In the genomic region with DNA sequence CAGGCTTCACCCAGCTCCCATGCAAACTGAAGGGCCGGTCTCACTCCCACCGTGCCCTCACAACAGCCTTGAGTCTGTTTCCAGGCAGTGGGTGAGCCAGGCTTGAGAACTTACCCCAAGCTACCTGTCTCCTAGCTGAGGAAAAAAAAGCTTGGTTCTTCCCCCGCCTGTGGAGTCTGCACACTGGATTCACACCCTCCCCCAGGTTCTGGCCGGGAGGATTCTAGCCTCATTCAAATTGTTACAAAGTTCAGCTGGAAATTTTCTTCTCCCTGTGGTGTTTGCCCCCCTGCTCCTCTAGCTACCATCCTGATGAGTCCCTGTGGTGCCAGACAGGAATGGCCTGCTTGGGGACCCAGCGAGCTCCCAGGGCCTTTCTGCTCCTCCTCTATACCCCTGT, we compare ENCODE assay signal across 8 cellular contexts.
"Had no signal": no experiment of that assay in that cellular context is flagged by ENCODE, and none has a peak within 500 bp of the region (broad histone marks: within the 10 kb centered on the region; RNA-seq: fewer than 3 reads in every experiment).

No MANE protein-coding gene starts in this region.

- H3K4me1 ChIP-seq: HAP-1 had no signal

- H3K9me3 ChIP-seq: HAP-1 had no signal

- H3K36me3 ChIP-seq: HAP-1 had no signal

- H3K27ac Mint-ChIP-seq: GM23338, H9, HFFc6 had no signal

- H3K27ac ChIP-seq: GM23248 had no signal

- DNase-seq: GM23248, GOT3, H7, H9, HCEC 1CT, HFFc6 had no signal

- H3K4me1 Mint-ChIP-seq: GM23338, H9 had no signal

- H3K4me3 ChIP-seq: GM23248, GM23338, HAP-1 had no signal

- H3K4me3 Mint-ChIP-seq: GM23338, H9, HFFc6 had no signal
